In genomic region chrX:45472968-45473367, GRCh38 we compare ENCODE assay signal across 17 cellular contexts.
DNase-seq lines count a peak whose midpoint lies in the region; ATAC-seq, FAIRE-seq and TF ChIP-seq lines count a peak whose summit lies in the region.
"Had no signal": no experiment of that assay in that cellular context is flagged by ENCODE, and none has a peak within 500 bp of the region (broad histone marks: within the 10 kb centered on the region; RNA-seq: fewer than 3 reads in every experiment).

No MANE protein-coding gene starts in this region.

- POLR2A ChIA-PET in endothelial cell of umbilical vein (lab: Charles Lee), result no interaction called here

- DNase-seq in Daoy (ENCODE audit: low read depth) (peak; percentile 20), RKO (ENCODE audit: low spot score) (peak; percentile 20), endothelial cell of umbilical vein (ENCODE audit: low read depth, low spot score) (peak; percentile 76), myocyte (ENCODE audit: low read depth) (peak; percentile 13), GOT3 (lab: John Stamatoyannopoulos, UW) (no peak), Ammon's horn (ENCODE audit: low spot score) (no peak), nephron progenitor cell (no peak)
- DNase-seq: activated CD4-positive, CD25-positive, alpha-beta regulatory T cell; anterior cingulate cortex; DMS79; foreskin melanocyte; NCI-H187; NCI-H524 had no signal

- H3K4me2 ChIP-seq in endothelial cell of umbilical vein (ENCODE audit: insufficient read depth, low read length), result peak overlapping the region; percentile 51

- H2AFZ ChIP-seq in endothelial cell of umbilical vein (ENCODE audit: low read depth, low read length), result no peak overlapping the region

- peaks cover 75% of the 10 kb centered on the region for H3K9me3 Mint-ChIP-seq in nephron progenitor cell

- TF ChIP-seq CTCF in endothelial cell of umbilical vein (IDR thresholded peaks at IDR 0.05; ENCODE audit: extremely low read depth in 1 of 2, insufficient read depth in 1 of 2, low read depth in 1 of 2, low read length in 2 of 2) (no peak), nephron progenitor cell (IDR thresholded peaks at IDR 0.05) (no peak)

- intact Hi-C loops in endothelial cell of umbilical vein (cut with micrococcal nuclease), result loop anchor here (1.0 to 2.0 kb wide), 2 partner anchors 32 to 276 kb away; no protein-coding TSS in a partner anchor

- no peak for TF ChIP-seq POLR2A in endothelial cell of umbilical vein (IDR thresholded peaks at IDR 0.05; ENCODE audit: low read depth, low read length)

- H3K4me1 Mint-ChIP-seq in nephron progenitor cell, result no peaks in the 10 kb centered on the region
- H3K4me1 Mint-ChIP-seq: CD14-positive monocyte had no signal

- H3K36me3 ChIP-seq in endothelial cell of umbilical vein (ENCODE audit: control insufficient read depth in 2 of 2, extremely low read depth in 1 of 2, insufficient read depth in 2 of 2, low read length in 2 of 2), result no peaks in the 10 kb centered on the region

- no peaks in the 10 kb centered on the region for H4K20me1 ChIP-seq in endothelial cell of umbilical vein (replicated peaks; ENCODE audit: control insufficient read depth, extremely low read depth, insufficient read depth, low read length)

- no peaks in the 10 kb centered on the region for H3K9me3 ChIP-seq in endothelial cell of umbilical vein (replicated peaks; ENCODE audit: control insufficient read depth, insufficient read depth, low read length)

- CTCF ChIA-PET in endothelial cell of umbilical vein (lab: Charles Lee), result interaction anchor here (1.4 kb wide), 1 partner anchor 32 kb away, joined by 4 read pairs; no protein-coding TSS in a partner anchor

- H3K36me3 Mint-ChIP-seq in nephron progenitor cell (ENCODE audit: low read depth), result no peaks in the 10 kb centered on the region
- H3K36me3 Mint-ChIP-seq: CD14-positive monocyte had no signal

- no peak overlapping the region for H3K27ac Mint-ChIP-seq in nephron progenitor cell
- H3K27ac Mint-ChIP-seq: CD14-positive monocyte; dendritic cell treated with granulocyte-macrophage colony-stimulating factor and Interleukin-4, amounts not matched to agents 40 ng/mL and 50 ng/mL, for 4 days had no signal

- H3K4me3 ChIP-seq in endothelial cell of umbilical vein (replicated peaks in 1 of 3; ENCODE audit: insufficient read depth in 1 of 3, low read depth in 1 of 3, low read length in 3 of 3), result no peak overlapping the region

- H3K4me3 Mint-ChIP-seq in nephron progenitor cell, result no peak overlapping the region
- H3K4me3 Mint-ChIP-seq: CD14-positive monocyte; dendritic cell treated with granulocyte-macrophage colony-stimulating factor and Interleukin-4, amounts not matched to agents 40 ng/mL and 50 ng/mL, for 4 days had no signal

- peak overlapping the region; percentile 63 for H3K9ac ChIP-seq in endothelial cell of umbilical vein (replicated peaks; ENCODE audit: extremely low read depth, insufficient read depth, low read length)

- no peaks in the 10 kb centered on the region for H3K9me1 ChIP-seq in endothelial cell of umbilical vein (replicated peaks; ENCODE audit: control insufficient read depth, extremely low read depth, insufficient read depth, low read length)

- FAIRE-seq in endothelial cell of umbilical vein (lab: Jason Lieb, UNC), result peak; percentile 85

- dilution Hi-C loops in endothelial cell of umbilical vein (cut with MboI; ENCODE audit: extremely low pct_ligation_motif_present, low sequenced_read_pairs), result no loop called here

- no peaks in the 10 kb centered on the region for H3K27me3 Mint-ChIP-seq in nephron progenitor cell (ENCODE audit: low read depth, poor library complexity)
- H3K27me3 Mint-ChIP-seq: dendritic cell treated with granulocyte-macrophage colony-stimulating factor and Interleukin-4, amounts not matched to agents 40 ng/mL and 50 ng/mL, for 4 days had no signal

- no TSS peak for BruUV-seq in endothelial cell of umbilical vein (replicated peaks; lab: Mats Ljungman, UMichigan)

- H3K27me3 ChIP-seq in endothelial cell of umbilical vein (ENCODE audit: control insufficient read depth in 2 of 2, insufficient read depth in 2 of 2, low read length in 2 of 2), result no peaks in the 10 kb centered on the region

- no peak for ATAC-seq in HG03571 (IDR thresholded peaks at IDR 0.05; ENCODE audit: unreplicated experiment)
- ATAC-seq: Panc1 had no signal

- peak overlapping the region; percentile 75 for H3K27ac ChIP-seq in endothelial cell of umbilical vein (ENCODE audit: insufficient read depth, low read depth, low read length)

- peaks cover 14% of the 10 kb centered on the region for H3K4me1 ChIP-seq in endothelial cell of umbilical vein (ENCODE audit: control insufficient read depth, extremely low read depth, insufficient read depth, low read length)

- no peaks in the 10 kb centered on the region for H3K79me2 ChIP-seq in endothelial cell of umbilical vein (ENCODE audit: control insufficient read depth, insufficient read depth, low read length)

TF ChIP-seq in endothelial cell of umbilical vein, 7 proteins besides CTCF, POLR2A, EP300 and RAD21:
- TF ChIP-seq JUN (IDR thresholded peaks at IDR 0.05; ENCODE audit: borderline replicate concordance, insufficient read depth, insufficient read length, low read depth) (peak; percentile 77), FOS (IDR thresholded peaks at IDR 0.05; ENCODE audit: borderline replicate concordance, insufficient read depth, low read length) (peak; percentile 21), MYC (IDR thresholded peaks at IDR 0.05; ENCODE audit: low read depth, low read length) (no peak)

Comparison
In these comparisons a context has a peak if more than half of its experiments do, and no peak if none do; other contexts are left out.
1. DNase-seq: peak in Daoy (single experiment), RKO (single experiment), endothelial cell of umbilical vein (single experiment) and myocyte (single experiment); none in GOT3 (single experiment), Ammon's horn (single experiment) and nephron progenitor cell (single experiment).